In the genomic region with DNA sequence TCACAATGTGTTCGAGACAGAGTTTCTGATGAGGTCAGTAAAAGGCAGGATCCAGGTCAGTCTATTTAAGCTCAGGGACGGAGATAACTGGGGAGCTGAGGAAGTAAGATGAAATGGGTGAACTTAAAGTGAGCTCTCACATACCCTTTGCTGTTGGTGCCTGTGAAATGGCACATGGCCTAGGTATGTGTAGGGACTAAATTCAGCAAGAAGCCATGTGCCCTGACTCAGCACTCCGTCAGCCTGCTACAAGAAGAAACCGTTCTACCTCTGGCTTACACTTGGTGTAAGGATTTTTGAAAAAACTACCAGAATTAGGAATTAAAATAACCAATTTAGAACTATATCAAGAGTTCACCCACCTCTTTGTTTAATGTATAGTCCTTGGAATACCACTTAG, we compare ENCODE assay signal across 20 cellular contexts. TPM values are rescaled to one million over a fixed set of nuclear protein-coding genes. Genes with fewer than 3 reads are reported as not detected.
"Had no signal": no experiment of that assay in that cellular context is flagged by ENCODE, and none has a peak within 500 bp of the region (broad histone marks: within the 10 kb centered on the region; RNA-seq: fewer than 3 reads in every experiment).

No MANE protein-coding gene starts in this region.

- H3K9me3 Mint-ChIP-seq: natural killer cell treated with Interleukin-12 subunit alpha and Interleukin-12 subunit beta and Interleukin-15 and Interleukin-18, amount 100 ng/mL, for 72 hours had no signal

- H3K27ac Mint-ChIP-seq: effector memory CD8-positive, alpha-beta T cell; natural killer cell treated with Interleukin-12 subunit alpha and Interleukin-12 subunit beta and Interleukin-15 and Interleukin-18, amount 100 ng/mL, for 72 hours; stimulated activated naive B cell treated with anti-CD40 and anti-IgM and Interleukin-4, amounts not matched to agents 10 μg/mL and 1 μg/mL and 100 μg/mL, for 72 hours; stimulated activated naive CD8-positive, alpha-beta T cell treated with anti-CD3 and anti-CD28 coated beads, Interleukin-15, amount 100 ng/mL, for 72 hours had no signal

- H3K4me3 ChIP-seq: esophagus squamous epithelium, heart left ventricle, prostate gland, skin epidermis, testis, tibial nerve had no signal

- H3K9me3 ChIP-seq: esophagus squamous epithelium, prostate gland, testis, tibial nerve had no signal

- H3K4me1 ChIP-seq: esophagus squamous epithelium, foreskin keratinocyte, parathyroid adenoma, prostate gland, testis, tibial nerve had no signal

- H3K4me1 Mint-ChIP-seq: stimulated activated naive B cell treated with anti-CD40 and anti-IgM and Interleukin-4, amounts not matched to agents 10 μg/mL and 1 μg/mL and 100 μg/mL, for 72 hours; stimulated activated naive CD8-positive, alpha-beta T cell treated with anti-CD3 and anti-CD28 coated beads, Interleukin-15, amount 100 ng/mL, for 72 hours had no signal

- H3K79me2 ChIP-seq: parathyroid adenoma had no signal

- H2AFZ ChIP-seq: parathyroid adenoma had no signal

- ATAC-seq: effector memory CD8-positive, alpha-beta T cell; foreskin keratinocyte; heart left ventricle; left lobe of liver; natural killer cell treated with Interleukin-12 subunit alpha and Interleukin-12 subunit beta and Interleukin-15 and Interleukin-18, amount 100 ng/mL, for 72 hours; sciatic nerve; stimulated activated naive B cell treated with anti-CD40 and anti-IgM and Interleukin-4, amounts not matched to agents 10 μg/mL and 1 μg/mL and 100 μg/mL, for 72 hours; stimulated activated naive CD8-positive, alpha-beta T cell treated with anti-CD3 and anti-CD28 coated beads, Interleukin-15, amount 100 ng/mL, for 72 hours had no signal

- H3K36me3 ChIP-seq: esophagus squamous epithelium, heart left ventricle, prostate gland, tibial nerve had no signal

- H3K27me3 Mint-ChIP-seq: effector memory CD8-positive, alpha-beta T cell; natural killer cell treated with Interleukin-12 subunit alpha and Interleukin-12 subunit beta and Interleukin-15 and Interleukin-18, amount 100 ng/mL, for 72 hours; stimulated activated naive B cell treated with anti-CD40 and anti-IgM and Interleukin-4, amounts not matched to agents 10 μg/mL and 1 μg/mL and 100 μg/mL, for 72 hours; stimulated activated naive CD8-positive, alpha-beta T cell treated with anti-CD3 and anti-CD28 coated beads, Interleukin-15, amount 100 ng/mL, for 72 hours had no signal

- H3K27ac ChIP-seq: esophagus squamous epithelium, foreskin keratinocyte, heart left ventricle, parathyroid adenoma, prostate gland, skin epidermis, testis, tibial nerve had no signal

- H3K27me3 ChIP-seq: esophagus squamous epithelium, foreskin keratinocyte, heart left ventricle, testis, tibial nerve had no signal

- H3K4me3 Mint-ChIP-seq: effector memory CD8-positive, alpha-beta T cell; natural killer cell treated with Interleukin-12 subunit alpha and Interleukin-12 subunit beta and Interleukin-15 and Interleukin-18, amount 100 ng/mL, for 72 hours; stimulated activated naive B cell treated with anti-CD40 and anti-IgM and Interleukin-4, amounts not matched to agents 10 μg/mL and 1 μg/mL and 100 μg/mL, for 72 hours; stimulated activated naive CD8-positive, alpha-beta T cell treated with anti-CD3 and anti-CD28 coated beads, Interleukin-15, amount 100 ng/mL, for 72 hours had no signal

- DNase-seq: effector memory CD8-positive, alpha-beta T cell; esophagus squamous epithelium; foreskin keratinocyte; heart left ventricle; hippocampal formation; midbrain; retina; stimulated activated CD4-positive, alpha-beta T cell treated with anti-CD3 and anti-CD28 coated beads, Interleukin-2, amount 100 ng/mL, for 24 hours; stimulated activated CD4-positive, alpha-beta T cell treated with anti-CD3 and anti-CD28 coated beads, Interleukin-4, amount 100 ng/mL, for 4 hours; stimulated activated naive B cell treated with anti-CD40 and anti-IgM and Interleukin-4, amounts not matched to agents 10 μg/mL and 1 μg/mL and 100 μg/mL, for 72 hours; stimulated activated naive CD8-positive, alpha-beta T cell treated with anti-CD3 and anti-CD28 coated beads, Interleukin-15, amount 100 ng/mL, for 72 hours; testis had no signal

- H3K36me3 Mint-ChIP-seq: natural killer cell treated with Interleukin-12 subunit alpha and Interleukin-12 subunit beta and Interleukin-15 and Interleukin-18, amount 100 ng/mL, for 72 hours; stimulated activated naive B cell treated with anti-CD40 and anti-IgM and Interleukin-4, amounts not matched to agents 10 μg/mL and 1 μg/mL and 100 μg/mL, for 72 hours had no signal

RNA-seq across cellular contexts. Expression of gene TRDN, which starts 41.1 kb away (rescaled TPM):
- total RNA-seq: epithelial cell of proximal tubule; esophagus squamous epithelium; foreskin keratinocyte; left lobe of liver; natural killer cell treated with Interleukin-12 subunit alpha and Interleukin-12 subunit beta and Interleukin-15 and Interleukin-18, amount 100 ng/mL, for 72 hours had no signal
- polyA plus RNA-seq: foreskin keratinocyte had no signal
